ENCODE assay signal across 27 cellular contexts in genomic region chr17:4579678-4580077, GRCh38. TPM values are rescaled to one million over a fixed set of nuclear protein-coding genes. Genes with fewer than 3 reads are reported as not detected.
"Had no signal": no experiment of that assay in that cellular context is flagged by ENCODE, and none has a peak within 500 bp of the region (broad histone marks: within the 10 kb centered on the region; RNA-seq: fewer than 3 reads in every experiment).

No MANE protein-coding gene starts in this region.

- H3K9me3 ChIP-seq: gastrocnemius medialis, heart right ventricle, ovary, right atrium auricular region, sigmoid colon, suprapubic skin, thyroid gland had no signal

- H3K27me3 ChIP-seq: gastrocnemius medialis, ovary, right atrium auricular region had no signal

- H3K4me1 Mint-ChIP-seq: stimulated activated effector memory CD8-positive, alpha-beta T cell treated with anti-CD3 and anti-CD28 coated beads, Interleukin-12 subunit alpha, Interleukin-12 subunit beta, amount 100 ng/mL, for 72 hours had no signal

- ATAC-seq: gastrocnemius medialis; heart right ventricle; left cardiac atrium; left ventricle myocardium superior; naive thymus-derived CD4-positive, alpha-beta T cell; stimulated activated effector memory CD8-positive, alpha-beta T cell treated with anti-CD3 and anti-CD28 coated beads, Interleukin-12 subunit alpha, Interleukin-12 subunit beta, amount 100 ng/mL, for 72 hours; stimulated activated naive CD8-positive, alpha-beta T cell treated with anti-CD3 and anti-CD28 coated beads, Interleukin-15, Interleukin-2, amounts not matched to agents 100 U/mL and 50 U/mL, for 24 hours had no signal

- H3K4me3 ChIP-seq: gastrocnemius medialis, heart right ventricle, lung, ovary, right atrium auricular region, sigmoid colon, skin epidermis, suprapubic skin, thyroid gland had no signal

- H3K9me3 Mint-ChIP-seq: dendritic cell treated with granulocyte-macrophage colony-stimulating factor and Interleukin-4, amounts not matched to agents 40 ng/mL and 50 ng/mL, for 4 days; stimulated activated effector memory CD8-positive, alpha-beta T cell treated with anti-CD3 and anti-CD28 coated beads, Interleukin-12 subunit alpha, Interleukin-12 subunit beta, amount 100 ng/mL, for 72 hours had no signal

- H3K27ac ChIP-seq: gastrocnemius medialis, heart right ventricle, ovary, right atrium auricular region, sigmoid colon, skin epidermis, suprapubic skin, thyroid gland had no signal

- H3K27ac Mint-ChIP-seq: dendritic cell treated with granulocyte-macrophage colony-stimulating factor and Interleukin-4, amounts not matched to agents 40 ng/mL and 50 ng/mL, for 4 days; stimulated activated effector memory CD8-positive, alpha-beta T cell treated with anti-CD3 and anti-CD28 coated beads, Interleukin-12 subunit alpha, Interleukin-12 subunit beta, amount 100 ng/mL, for 72 hours had no signal

- H3K36me3 Mint-ChIP-seq: naive thymus-derived CD4-positive, alpha-beta T cell; stimulated activated effector memory CD8-positive, alpha-beta T cell treated with anti-CD3 and anti-CD28 coated beads, Interleukin-12 subunit alpha, Interleukin-12 subunit beta, amount 100 ng/mL, for 72 hours had no signal

- H3K4me3 Mint-ChIP-seq: dendritic cell treated with granulocyte-macrophage colony-stimulating factor and Interleukin-4, amounts not matched to agents 40 ng/mL and 50 ng/mL, for 4 days; naive thymus-derived CD4-positive, alpha-beta T cell; stimulated activated effector memory CD8-positive, alpha-beta T cell treated with anti-CD3 and anti-CD28 coated beads, Interleukin-12 subunit alpha, Interleukin-12 subunit beta, amount 100 ng/mL, for 72 hours had no signal

- FAIRE-seq: colon had no signal

- H3K36me3 ChIP-seq: gastrocnemius medialis, heart right ventricle, ovary, right atrium auricular region, sigmoid colon, suprapubic skin, thyroid gland had no signal

- DNase-seq: cerebellar nuclear complex; gastrocnemius medialis; heart right ventricle; hypothalamus; left cardiac atrium; left ventricle myocardium superior; mesendoderm; naive thymus-derived CD4-positive, alpha-beta T cell; nucleus accumbens; sigmoid colon; stimulated activated CD4-positive, alpha-beta T cell treated with anti-CD3 and anti-CD28 coated beads, Interleukin-2, amount 100 ng/mL, for 48 hours; stimulated activated CD8-positive, alpha-beta memory T cell treated with anti-CD3 and anti-CD28 coated beads, Interleukin-4, amount 100 ng/mL, for 48 hours; stimulated activated naive CD8-positive, alpha-beta T cell treated with anti-CD3 and anti-CD28 coated beads, Interleukin-15, Interleukin-2, amounts not matched to agents 100 U/mL and 50 U/mL, for 24 hours; thyroid gland had no signal

RNA-seq across cellular contexts. Expression of gene SMTNL2, which starts 4.7 kb away (rescaled TPM):
- total RNA-seq: mononuclear cell; naive thymus-derived CD4-positive, alpha-beta T cell had no signal
- polyA plus RNA-seq: naive thymus-derived CD4-positive, alpha-beta T cell had no signal

RNA-seq across cellular contexts. Expression of gene GGT6, which starts 19.3 kb away (rescaled TPM):
- total RNA-seq: cardiac septum; fibroblast of lung; left cardiac atrium; mononuclear cell; naive thymus-derived CD4-positive, alpha-beta T cell; posterior vena cava; right atrium auricular region had no signal
- polyA plus RNA-seq: fibroblast of lung; naive thymus-derived CD4-positive, alpha-beta T cell; neural cell had no signal
